34 cellular contexts compared by ENCODE assay signal in the genomic region with DNA sequence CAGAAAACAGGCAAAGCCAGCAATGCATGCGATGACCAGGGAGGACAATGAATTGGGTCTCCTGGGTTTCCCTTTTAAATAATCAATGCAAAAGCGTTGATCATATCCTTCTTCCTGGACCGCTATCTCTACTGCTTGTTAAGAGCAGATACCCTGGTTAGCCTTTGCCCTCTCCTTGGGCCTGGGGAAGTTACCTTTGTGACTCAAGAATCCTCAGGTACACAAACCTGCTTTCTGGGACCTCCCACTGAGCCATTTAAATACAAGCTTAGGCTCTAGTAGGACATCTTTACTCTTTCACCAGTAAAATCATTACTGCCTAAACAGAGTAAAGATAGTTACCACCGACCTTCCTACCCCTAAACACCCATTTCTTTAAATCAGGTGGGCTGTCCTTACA.
"Had no signal": no experiment of that assay in that cellular context is flagged by ENCODE, and none has a peak within 500 bp of the region (broad histone marks: within the 10 kb centered on the region; RNA-seq: fewer than 3 reads in every experiment).

No MANE protein-coding gene starts in this region.

- H3K27me3 Mint-ChIP-seq: activated naive CD8-positive, alpha-beta T cell treated with anti-CD3 and anti-CD28 coated beads for 36 hours; effector memory CD8-positive, alpha-beta T cell had no signal

- H3K27me3 ChIP-seq: adrenal gland, body of pancreas, dorsolateral prefrontal cortex, foreskin keratinocyte, right lobe of liver, testis had no signal

- FAIRE-seq: islet of Langerhans, TTC549, urothelium cell line had no signal

- H3K4me1 ChIP-seq: adrenal gland, foreskin keratinocyte, testis had no signal

- DNase-seq: activated CD4-positive, alpha-beta T cell treated with anti-CD3 and anti-CD28 coated beads for 48 hours; activated CD4-positive, alpha-beta T cell treated with anti-CD3 and anti-CD28 coated beads, Interleukin-2, amount 50 U/mL, for 48 hours; activated CD8-positive, alpha-beta memory T cell treated with anti-CD3 and anti-CD28 coated beads for 24 hours; activated effector memory CD4-positive, alpha-beta T cell treated with anti-CD3 and anti-CD28 coated beads, Interleukin-2, amount 50 U/mL, for 16 hours; activated naive CD4-positive, alpha-beta T cell treated with anti-CD3 and anti-CD28 coated beads for 36 hours; activated naive CD8-positive, alpha-beta T cell treated with anti-CD3 and anti-CD28 coated beads for 36 hours; activated T-cell treated with anti-CD3 and anti-CD28 coated beads, Interleukin-2, amount 50 U/mL, for 1 hour; adrenal gland; aorta; body of pancreas; cerebellar nuclear complex; dorsolateral prefrontal cortex; effector memory CD8-positive, alpha-beta T cell; foreskin keratinocyte; left ventricle myocardium inferior; mucosa of descending colon; posterior cingulate gyrus; right lobe of liver; stimulated activated CD4-positive, alpha-beta T cell treated with anti-CD3 and anti-CD28 coated beads, Interleukin-12 subunit alpha, Interleukin-12 subunit beta, amount 100 ng/mL, for 4 hours; stimulated activated CD4-positive, alpha-beta T cell treated with anti-CD3 and anti-CD28 coated beads, Interleukin-4, amount 100 ng/mL, for 1 hour; stimulated activated naive CD8-positive, alpha-beta T cell treated with anti-CD3 and anti-CD28 coated beads, Interleukin-15, Interleukin-2, amounts not matched to agents 100 U/mL and 50 U/mL, for 24 hours; T-helper 1 cell; testis; trophoblast cell had no signal

- H3K27ac ChIP-seq: adrenal gland, body of pancreas, coronary artery, foreskin keratinocyte, left ventricle myocardium inferior, right lobe of liver, testis, VCaP had no signal

- H3K4me3 Mint-ChIP-seq: activated naive CD4-positive, alpha-beta T cell treated with anti-CD3 and anti-CD28 coated beads for 36 hours; activated naive CD8-positive, alpha-beta T cell treated with anti-CD3 and anti-CD28 coated beads for 36 hours; activated T-helper 1 cell treated with anti-CD3 and anti-CD28 coated beads, Interleukin-12 subunit alpha, Interleukin-12 subunit beta, Interleukin-2, Interleukin-4 antibody, amounts not matched to agents 30 ng/mL and 10 ng/mL and 1 ng/mL, durations not matched to agents 14 hours and 24 hours and 36 hours; effector memory CD8-positive, alpha-beta T cell; nephron had no signal

- H3K36me3 Mint-ChIP-seq: activated naive CD8-positive, alpha-beta T cell treated with anti-CD3 and anti-CD28 coated beads for 36 hours had no signal

- H3K9me3 Mint-ChIP-seq: activated naive CD4-positive, alpha-beta T cell treated with anti-CD3 and anti-CD28 coated beads for 36 hours; activated naive CD8-positive, alpha-beta T cell treated with anti-CD3 and anti-CD28 coated beads for 36 hours; activated T-helper 1 cell treated with anti-CD3 and anti-CD28 coated beads, Interleukin-12 subunit alpha, Interleukin-12 subunit beta, Interleukin-2, Interleukin-4 antibody, amounts not matched to agents 30 ng/mL and 10 ng/mL and 1 ng/mL, durations not matched to agents 14 hours and 24 hours and 36 hours; effector memory CD8-positive, alpha-beta T cell; nephron had no signal

- ATAC-seq: activated CD4-positive, CD25-positive, alpha-beta regulatory T cell treated with anti-CD3 and anti-CD28 coated beads, Interleukin-2, amount 50 U/mL, for 24 hours; body of pancreas; effector memory CD8-positive, alpha-beta T cell; esophagus mucosa; foreskin keratinocyte; mucosa of descending colon; right lobe of liver; stimulated activated naive CD8-positive, alpha-beta T cell treated with anti-CD3 and anti-CD28 coated beads, Interleukin-15, Interleukin-2, amounts not matched to agents 100 U/mL and 50 U/mL, for 24 hours had no signal

- H3K9me3 ChIP-seq: adrenal gland, body of pancreas, left ventricle myocardium inferior, mucosa of descending colon, right lobe of liver, testis had no signal

- H3K4me1 Mint-ChIP-seq: activated naive CD8-positive, alpha-beta T cell treated with anti-CD3 and anti-CD28 coated beads for 36 hours; nephron had no signal

- H3K36me3 ChIP-seq: adrenal gland, left ventricle myocardium inferior, right lobe of liver had no signal

- H3K4me3 ChIP-seq: adrenal gland, body of pancreas, coronary artery, dorsolateral prefrontal cortex, left ventricle myocardium inferior, lung, mucosa of descending colon, right lobe of liver, testis had no signal

- H3K27ac Mint-ChIP-seq: activated naive CD4-positive, alpha-beta T cell treated with anti-CD3 and anti-CD28 coated beads for 36 hours; activated naive CD8-positive, alpha-beta T cell treated with anti-CD3 and anti-CD28 coated beads for 36 hours; activated T-helper 1 cell treated with anti-CD3 and anti-CD28 coated beads, Interleukin-12 subunit alpha, Interleukin-12 subunit beta, Interleukin-2, Interleukin-4 antibody, amounts not matched to agents 30 ng/mL and 10 ng/mL and 1 ng/mL, durations not matched to agents 14 hours and 24 hours and 36 hours; effector memory CD8-positive, alpha-beta T cell; nephron had no signal
